10 cellular contexts compared by ENCODE assay signal in genomic region chr4:114025176-114025777, GRCh38.
DNase-seq lines count a peak whose midpoint lies in the region; ATAC-seq lines count a peak whose summit lies in the region.
"Had no signal": no experiment of that assay in that cellular context is flagged by ENCODE, and none has a peak within 500 bp of the region (broad histone marks: within the 10 kb centered on the region; RNA-seq: fewer than 3 reads in every experiment).

No MANE protein-coding gene starts in this region.

- ATAC-seq in GM18499 (IDR thresholded peaks at IDR 0.05; ENCODE audit: insufficient read depth, unreplicated experiment) (peak; percentile 84), GM21423 (IDR thresholded peaks at IDR 0.05; ENCODE audit: unreplicated experiment) (peak; percentile 92), HG03066 (IDR thresholded peaks at IDR 0.05; ENCODE audit: low read depth, unreplicated experiment) (peak; percentile 83)

- in situ Hi-C loops in KBM-7 (cut with MboI; ENCODE audit: low pct_unique_long_range_greater_than_20kb, low sequenced_read_pairs) = no loop called here

- DNase-seq in NOMO-1 treated with dmso at 0.1 percent for 144 hours (lab: John Stamatoyannopoulos, UW; ENCODE audit: unreplicated experiment) = peak; percentile 41
- DNase-seq in NCI-H2081 treated with DMSO at 0.1 percent for 48 hours (lab: John Stamatoyannopoulos, UW) = no peak
- DNase-seq in KBM-7 = no peak
- DNase-seq in NCI-H1417 treated with DMSO at 0.1 percent for 48 hours (lab: John Stamatoyannopoulos, UW) = no peak
- DNase-seq in activated CD4-positive, alpha-beta T cell treated with anti-CD3 and anti-CD28 coated beads for 4 hours = no peak
- DNase-seq: activated CD4-positive, alpha-beta T cell treated with anti-CD3 and anti-CD28 coated beads for 1 hour; activated naive CD8-positive, alpha-beta T cell treated with anti-CD3 and anti-CD28 coated beads, Interleukin-2, amount 10 ng/mL, durations not matched to agents 7 days and 5 days had no signal
